ENCODE assay signal across 13 cellular contexts in genomic region chr19:15374796-15375440, GRCh38. TPM values are rescaled to one million over a fixed set of nuclear protein-coding genes. Genes with fewer than 3 reads are reported as not detected.
A peak's percentile ranks its signal among the peaks of the same experiment; 100 is the strongest.
DNase-seq lines count a peak whose midpoint lies in the region; ATAC-seq and TF ChIP-seq lines count a peak whose summit lies in the region.
"Had no signal": no experiment of that assay in that cellular context is flagged by ENCODE, and none has a peak within 500 bp of the region (broad histone marks: within the 10 kb centered on the region; RNA-seq: fewer than 3 reads in every experiment).

No MANE protein-coding gene starts in this region.

- H3F3A ChIP-seq in neural progenitor cell (ENCODE audit: low read depth) = peaks cover 12% of the 10 kb centered on the region

- H3K27me3 ChIP-seq in esophagus muscularis mucosa (no peaks in the 10 kb centered on the region), neural progenitor cell (no peaks in the 10 kb centered on the region), upper lobe of left lung (no peaks in the 10 kb centered on the region)
- H3K27me3 ChIP-seq: pancreas had no signal

- H3K36me3 ChIP-seq in esophagus muscularis mucosa (peaks cover 33 to 47% (median 42%) of the 10 kb centered on the region in 4 donors), neural progenitor cell (peaks cover 5% of the 10 kb centered on the region), upper lobe of left lung (peaks cover 16 to 44% (median 38%) of the 10 kb centered on the region in 4 donors)

- TF ChIP-seq EP300 in esophagus muscularis mucosa (IDR thresholded peaks at IDR 0.05) = no peak
- TF ChIP-seq EP300 in upper lobe of left lung (IDR thresholded peaks at IDR 0.05) = peak in 1 of 4 donors; percentile 5

- TF ChIP-seq POLR2A in esophagus muscularis mucosa (IDR thresholded peaks at IDR 0.05; ENCODE audit: low read depth) (no peak), upper lobe of left lung (IDR thresholded peaks at IDR 0.05) (no peak)

- H2AFZ ChIP-seq in neural progenitor cell (replicated peaks) = no peak overlapping the region

- peaks cover 81% of the 10 kb centered on the region for H3K79me2 ChIP-seq in neural progenitor cell (ENCODE audit: low read depth)

- TF ChIP-seq CTCF in esophagus muscularis mucosa (IDR thresholded peaks at IDR 0.05) (no peak), neural progenitor cell (IDR thresholded peaks at IDR 0.05) (no peak), upper lobe of left lung (IDR thresholded peaks at IDR 0.05) (no peak)

- no peak for ATAC-seq in activated CD8-positive, alpha-beta memory T cell treated with anti-CD3 and anti-CD28 coated beads, Interleukin-2, amount 10 ng/mL, durations not matched to agents 7 days and 5 days
- ATAC-seq in upper lobe of left lung (ENCODE audit: low FRiP score in 2 of 2) (no peak), GM21423 (IDR thresholded peaks at IDR 0.05; ENCODE audit: unreplicated experiment) (no peak)
- ATAC-seq: pancreas had no signal

- no peak overlapping the region for H3K9ac ChIP-seq in neural progenitor cell

- no peak overlapping the region for H3K4me2 ChIP-seq in neural progenitor cell

- no peaks in the 10 kb centered on the region for H3K27me3 Mint-ChIP-seq in activated CD8-positive, alpha-beta memory T cell treated with anti-CD3 and anti-CD28 coated beads, Interleukin-2, amount 10 ng/mL, durations not matched to agents 7 days and 5 days
- peaks cover 2% of the 10 kb centered on the region for H3K27me3 Mint-ChIP-seq in neural progenitor cell (ENCODE audit: insufficient read depth, low read depth)
- H3K27me3 Mint-ChIP-seq: memory B cell had no signal

- peaks cover 27% of the 10 kb centered on the region for H3K4me1 Mint-ChIP-seq in activated CD8-positive, alpha-beta memory T cell treated with anti-CD3 and anti-CD28 coated beads, Interleukin-2, amount 10 ng/mL, durations not matched to agents 7 days and 5 days
- peaks cover 20% of the 10 kb centered on the region for H3K4me1 Mint-ChIP-seq in neural progenitor cell

- no peaks in the 10 kb centered on the region for H3K9me3 Mint-ChIP-seq in activated CD8-positive, alpha-beta memory T cell treated with anti-CD3 and anti-CD28 coated beads, Interleukin-2, amount 10 ng/mL, durations not matched to agents 7 days and 5 days (ENCODE audit: low read depth)
- H3K9me3 Mint-ChIP-seq in neural progenitor cell = no peaks in the 10 kb centered on the region
- H3K9me3 Mint-ChIP-seq: memory B cell had no signal

- H3K4me3 Mint-ChIP-seq in activated CD8-positive, alpha-beta memory T cell treated with anti-CD3 and anti-CD28 coated beads, Interleukin-2, amount 10 ng/mL, durations not matched to agents 7 days and 5 days = no peak overlapping the region
- H3K4me3 Mint-ChIP-seq in neural progenitor cell = peak overlapping the region; percentile 38
- H3K4me3 Mint-ChIP-seq: memory B cell had no signal

- 61% methylated on average over 22 of the region's 24 CpGs for WGBS in esophagus muscularis mucosa
- 64 to 70% methylated on average over 23 to 24 of the region's 24 CpGs for WGBS in upper lobe of left lung, 2 donors

- H3K9me3 ChIP-seq in esophagus muscularis mucosa = no peaks in the 10 kb centered on the region
- no peaks in the 10 kb centered on the region for H3K9me3 ChIP-seq in neural progenitor cell (ENCODE audit: low read depth)
- H3K9me3 ChIP-seq in upper lobe of left lung = no peaks in the 10 kb centered on the region
- H3K9me3 ChIP-seq: pancreas had no signal

- CTCF ChIA-PET in activated CD8-positive, alpha-beta memory T cell treated with anti-CD3 and anti-CD28 coated beads, Interleukin-2, amount 10 ng/mL, durations not matched to agents 7 days and 5 days (lab: Charles Lee) = interaction anchor here (1.1 kb wide), 1 partner anchor 182 kb away, joined by 4 read pairs; no protein-coding TSS in a partner anchor

- DNase-seq in activated CD8-positive, alpha-beta memory T cell treated with anti-CD3 and anti-CD28 coated beads, Interleukin-2, amount 10 ng/mL, durations not matched to agents 7 days and 5 days = no peak
- no peak for DNase-seq in activated CD8-positive, alpha-beta memory T cell treated with anti-CD3 and anti-CD28 coated beads, Interleukin-2, amount 50 U/mL, for 4 hours
- DNase-seq in esophagus muscularis mucosa (ENCODE audit: extremely low spot score) (no peak), neural progenitor cell (ENCODE audit: low spot score) (no peak), upper lobe of left lung (peak in 1 of 2 donors; percentile 66), pons (ENCODE audit: low spot score) (no peak), UCSD-AML1 (lab: John Stamatoyannopoulos, UW; ENCODE audit: unreplicated experiment) (no peak)
- DNase-seq: amniotic stem cell, hippocampal formation, NCI-H446 had no signal

- intact Hi-C loops in esophagus muscularis mucosa (cut with DNase I) = no loop called here

- peaks cover 52 to 58% (median 55%) of the 10 kb centered on the region in 4 donors for H3K4me1 ChIP-seq in esophagus muscularis mucosa
- no peaks in the 10 kb centered on the region for H3K4me1 ChIP-seq in neural progenitor cell
- H3K4me1 ChIP-seq in upper lobe of left lung = peaks cover 35 to 39% (median 37%) of the 10 kb centered on the region in 4 donors

- H3K4me3 ChIP-seq in esophagus muscularis mucosa = peak overlapping the region in 3 of 4 donors; percentile 7 to 18 (median 15)
- H3K4me3 ChIP-seq in neural progenitor cell = no peak overlapping the region
- H3K4me3 ChIP-seq in upper lobe of left lung = no peak overlapping the region
- H3K4me3 ChIP-seq: pancreas had no signal

- H4K20me1 ChIP-seq in neural progenitor cell (ENCODE audit: low read depth) = peaks cover 67% of the 10 kb centered on the region

- H3K36me3 Mint-ChIP-seq in activated CD8-positive, alpha-beta memory T cell treated with anti-CD3 and anti-CD28 coated beads, Interleukin-2, amount 10 ng/mL, durations not matched to agents 7 days and 5 days = peaks cover 18% of the 10 kb centered on the region
- H3K36me3 Mint-ChIP-seq in neural progenitor cell = peaks cover 12% of the 10 kb centered on the region

- peak overlapping the region; percentile 19 for H3K27ac Mint-ChIP-seq in activated CD8-positive, alpha-beta memory T cell treated with anti-CD3 and anti-CD28 coated beads, Interleukin-2, amount 10 ng/mL, durations not matched to agents 7 days and 5 days
- no peak overlapping the region for H3K27ac Mint-ChIP-seq in neural progenitor cell
- H3K27ac Mint-ChIP-seq: memory B cell had no signal

- H3K27ac ChIP-seq in esophagus muscularis mucosa (replicated peaks in 1 of 4) (peak overlapping the region; percentile 22 to 74 (median 52)), neural progenitor cell (no peak overlapping the region), upper lobe of left lung (peak overlapping the region; percentile 20 to 53 (median 44))
- H3K27ac ChIP-seq: pancreas had no signal

RNA-seq across cellular contexts. Expression of gene AKAP8, which starts 4.7 kb away (rescaled TPM):
- 10 to 100 TPM; 55.6 to 59.0 TPM for total RNA-seq in activated CD8-positive, alpha-beta memory T cell treated with anti-CD3 and anti-CD28 coated beads, Interleukin-2, amount 10 ng/mL, durations not matched to agents 7 days and 5 days
- total RNA-seq in esophagus muscularis mucosa (10 to 100 TPM; 25.2 to 34.3 (median 29.6) TPM), neural progenitor cell (ENCODE audit: low replicate concordance) (20.1 and 23.7 TPM in 2 replicates), upper lobe of left lung (100 to 1,000 TPM in 1 of 6 donors, 10 to 100 TPM in 5; 28.1 to 117 (median 41.3) TPM)

RNA-seq across cellular contexts. Expression of gene BRD4, which starts 42.6 kb away (rescaled TPM):
- total RNA-seq in activated CD8-positive, alpha-beta memory T cell treated with anti-CD3 and anti-CD28 coated beads, Interleukin-2, amount 10 ng/mL, durations not matched to agents 7 days and 5 days = 100 to 1,000 TPM; 123 to 125 TPM
- total RNA-seq in esophagus muscularis mucosa (10 to 100 TPM; 34.1 to 48.1 (median 37.5) TPM), neural progenitor cell (ENCODE audit: low replicate concordance) (14.5 and 20.9 TPM in 2 replicates), upper lobe of left lung (100 to 1,000 TPM in 1 of 6 donors, 10 to 100 TPM in 5; 41.9 to 117 (median 79.3) TPM)

RNA-seq across cellular contexts. Expression of gene AKAP8L, which starts 43.9 kb away (rescaled TPM):
- total RNA-seq in activated CD8-positive, alpha-beta memory T cell treated with anti-CD3 and anti-CD28 coated beads, Interleukin-2, amount 10 ng/mL, durations not matched to agents 7 days and 5 days = 100 to 1,000 TPM; 105 to 116 TPM
- total RNA-seq in esophagus muscularis mucosa (10 to 100 TPM; 52.8 to 87.8 (median 69.4) TPM), neural progenitor cell (ENCODE audit: low replicate concordance) (131 and 210 TPM in 2 replicates), upper lobe of left lung (100 to 1,000 TPM in 2 of 6 donors, 10 to 100 TPM in 4; 79.8 to 476 (median 91.2) TPM)

Comparison
In these comparisons a context has a peak if more than half of its experiments do, and no peak if none do; other contexts are left out.
1. H3K4me3 ChIP-seq: peak in esophagus muscularis mucosa (3 of 4); none in neural progenitor cell (single experiment) and upper lobe of left lung (0 of 4).